ENCODE assay signal across 11 cellular contexts in the genomic region with DNA sequence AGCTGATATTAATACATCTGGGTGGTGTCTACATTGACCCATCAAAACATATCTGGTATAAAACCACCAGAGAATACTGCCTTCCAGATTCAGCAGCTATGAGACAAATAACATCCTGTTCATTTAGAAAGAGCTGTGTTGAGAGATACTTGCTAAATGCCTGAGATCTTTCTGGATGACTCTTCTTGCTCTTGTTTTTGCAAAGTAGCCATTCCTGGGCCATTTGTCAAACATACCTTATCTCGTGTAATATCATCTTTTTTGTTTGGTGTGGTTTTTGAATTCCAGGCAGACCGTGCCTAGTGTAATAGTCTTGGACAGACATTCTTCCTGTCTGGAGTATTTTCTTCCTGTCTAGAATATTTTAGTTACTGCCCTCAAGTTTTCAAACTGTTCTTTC.
DNase-seq lines count a peak whose midpoint lies in the region; ATAC-seq and TF ChIP-seq lines count a peak whose summit lies in the region.
"Had no signal": no experiment of that assay in that cellular context is flagged by ENCODE, and none has a peak within 500 bp of the region (broad histone marks: within the 10 kb centered on the region; RNA-seq: fewer than 3 reads in every experiment).

No MANE protein-coding gene starts in this region.

- DNase-seq in LHCN-M2 (ENCODE audit: low read depth) (peak; percentile 27), coronary artery (ENCODE audit: low spot score) (no peak), left lung (no peak), thoracic aorta (ENCODE audit: low spot score) (no peak), ecto neural progenitor cell (ENCODE audit: low spot score) (no peak)
- no peak for DNase-seq in activated CD4-positive, alpha-beta memory T cell treated with anti-CD3 and anti-CD28 coated beads for 36 hours
- DNase-seq: activated CD8-positive, alpha-beta memory T cell treated with anti-CD3 and anti-CD28 coated beads for 24 hours; retina had no signal

- H3K4me3 Mint-ChIP-seq in activated CD4-positive, alpha-beta memory T cell treated with anti-CD3 and anti-CD28 coated beads for 36 hours, result no peak overlapping the region
- H3K4me3 Mint-ChIP-seq: central memory CD8-positive, alpha-beta T cell had no signal

- H3K27me3 ChIP-seq in left lung (peaks cover 6 to 7% of the 10 kb centered on the region in 2 donors), thoracic aorta (replicated peaks; ENCODE audit: insufficient read depth) (no peaks in the 10 kb centered on the region)

- H3K9me3 ChIP-seq in left lung, result no peaks in the 10 kb centered on the region
- no peaks in the 10 kb centered on the region for H3K9me3 ChIP-seq in thoracic aorta

- H3K27ac ChIP-seq in coronary artery (peak overlapping the region; percentile 56 to 83), left lung (peak overlapping the region; percentile 15 to 51), thoracic aorta (peak overlapping the region; percentile 74 to 77)

- no peaks in the 10 kb centered on the region for H3K36me3 Mint-ChIP-seq in activated CD4-positive, alpha-beta memory T cell treated with anti-CD3 and anti-CD28 coated beads for 36 hours

- ATAC-seq in left lung (peak; percentile 35), thoracic aorta (ENCODE audit: insufficient number of reproducible peaks, low FRiP score, low read depth) (no peak), GM18502 (IDR thresholded peaks at IDR 0.05; ENCODE audit: poor library complexity, unreplicated experiment) (no peak), HG02759 (IDR thresholded peaks at IDR 0.05; ENCODE audit: unreplicated experiment) (no peak)

- TF ChIP-seq CTCF in coronary artery (IDR thresholded peaks at IDR 0.05) (no peak), left lung (IDR thresholded peaks at IDR 0.05) (no peak), thoracic aorta (IDR thresholded peaks at IDR 0.05) (no peak)

- H3K9me3 Mint-ChIP-seq in activated CD4-positive, alpha-beta memory T cell treated with anti-CD3 and anti-CD28 coated beads for 36 hours, result no peaks in the 10 kb centered on the region
- H3K9me3 Mint-ChIP-seq: central memory CD8-positive, alpha-beta T cell had no signal

- H3K36me3 ChIP-seq in left lung, result no peaks in the 10 kb centered on the region
- no peaks in the 10 kb centered on the region for H3K36me3 ChIP-seq in thoracic aorta

- no peak overlapping the region for H3K27ac Mint-ChIP-seq in activated CD4-positive, alpha-beta memory T cell treated with anti-CD3 and anti-CD28 coated beads for 36 hours

- H3K4me1 ChIP-seq in left lung, result no peaks in the 10 kb centered on the region
- H3K4me1 ChIP-seq in thoracic aorta (ENCODE audit: control insufficient read depth in 1 of 2, low read depth in 2 of 2), result peaks cover 4 to 47% of the 10 kb centered on the region in 2 donors

- no peaks in the 10 kb centered on the region for H3K4me1 Mint-ChIP-seq in activated CD4-positive, alpha-beta memory T cell treated with anti-CD3 and anti-CD28 coated beads for 36 hours (ENCODE audit: low read depth)

- CTCF ChIA-PET in activated CD4-positive, alpha-beta memory T cell treated with anti-CD3 and anti-CD28 coated beads for 36 hours (lab: Charles Lee), result no interaction called here

- intact Hi-C loops in left lung (cut with DNase I), result no loop called here
- intact Hi-C loops in activated CD4-positive, alpha-beta memory T cell treated with anti-CD3 and anti-CD28 coated beads for 36 hours (cut with micrococcal nuclease), result no loop called here

- H3K4me3 ChIP-seq in coronary artery (peak overlapping the region; percentile 56), left lung (no peak overlapping the region), thoracic aorta (peak overlapping the region; percentile 46)

- POLR2A ChIA-PET in activated CD4-positive, alpha-beta memory T cell treated with anti-CD3 and anti-CD28 coated beads for 36 hours (lab: Charles Lee), result no interaction called here

- no peaks in the 10 kb centered on the region for H3K27me3 Mint-ChIP-seq in activated CD4-positive, alpha-beta memory T cell treated with anti-CD3 and anti-CD28 coated beads for 36 hours
- H3K27me3 Mint-ChIP-seq: central memory CD8-positive, alpha-beta T cell had no signal

Comparison
In these comparisons a context has a peak if more than half of its experiments do, and no peak if none do; other contexts are left out.
1. H3K4me3 ChIP-seq: peak in coronary artery (single experiment) and thoracic aorta (single experiment); none in left lung (0 of 2).
2. Peak in every context shown above with its lines, with median percentiles within 50 percentile points of each other: H3K27ac ChIP-seq.